15 cellular contexts compared by ENCODE assay signal in genomic region chr2:10568721-10569432, GRCh38.
"Had no signal": no experiment of that assay in that cellular context is flagged by ENCODE, and none has a peak within 500 bp of the region (broad histone marks: within the 10 kb centered on the region; RNA-seq: fewer than 3 reads in every experiment).

No MANE protein-coding gene starts in this region.

- H2AFZ ChIP-seq: neural progenitor cell, parathyroid adenoma had no signal

- H3K9ac ChIP-seq: neural progenitor cell, parathyroid adenoma had no signal

- H3K27ac Mint-ChIP-seq: activated CD4-positive, alpha-beta memory T cell treated with anti-CD3 and anti-CD28 coated beads, Interleukin-2, amount 10 ng/mL, durations not matched to agents 7 days and 5 days; activated CD4-positive, alpha-beta T cell treated with anti-CD3 and anti-CD28 coated beads for 36 hours had no signal

- H3K36me3 ChIP-seq: neural progenitor cell, uterus had no signal

- H3K27ac ChIP-seq: foreskin keratinocyte, neural progenitor cell, parathyroid adenoma, thoracic aorta, uterus, VCaP had no signal

- H3K4me1 ChIP-seq: parathyroid adenoma, uterus had no signal

- H3K4me3 ChIP-seq: neural progenitor cell, thoracic aorta, uterus had no signal

- H3K4me3 Mint-ChIP-seq: activated CD4-positive, alpha-beta memory T cell treated with anti-CD3 and anti-CD28 coated beads, Interleukin-2, amount 10 ng/mL, durations not matched to agents 7 days and 5 days; activated CD4-positive, alpha-beta T cell treated with anti-CD3 and anti-CD28 coated beads for 36 hours; brain; neural progenitor cell; stimulated activated naive CD8-positive, alpha-beta T cell treated with anti-CD3 and anti-CD28 coated beads, Interleukin-15, amount 100 ng/mL, for 72 hours had no signal

- H3K9me3 Mint-ChIP-seq: activated CD4-positive, alpha-beta memory T cell treated with anti-CD3 and anti-CD28 coated beads, Interleukin-2, amount 10 ng/mL, durations not matched to agents 7 days and 5 days; neural progenitor cell; stimulated activated naive CD8-positive, alpha-beta T cell treated with anti-CD3 and anti-CD28 coated beads, Interleukin-15, amount 100 ng/mL, for 72 hours had no signal

- ATAC-seq: activated CD4-positive, alpha-beta T cell treated with anti-CD3 and anti-CD28 coated beads for 36 hours; foreskin keratinocyte; stimulated activated naive CD8-positive, alpha-beta T cell treated with anti-CD3 and anti-CD28 coated beads, Interleukin-15, amount 100 ng/mL, for 72 hours had no signal

- H3K27me3 ChIP-seq: foreskin keratinocyte, neural progenitor cell, uterus had no signal

- H3K79me2 ChIP-seq: parathyroid adenoma had no signal

- H3K4me1 Mint-ChIP-seq: activated CD4-positive, alpha-beta T cell treated with anti-CD3 and anti-CD28 coated beads for 36 hours; stimulated activated naive CD8-positive, alpha-beta T cell treated with anti-CD3 and anti-CD28 coated beads, Interleukin-15, amount 100 ng/mL, for 72 hours had no signal

- H3K27me3 Mint-ChIP-seq: activated CD4-positive, alpha-beta memory T cell treated with anti-CD3 and anti-CD28 coated beads, Interleukin-2, amount 10 ng/mL, durations not matched to agents 7 days and 5 days; activated CD4-positive, alpha-beta T cell treated with anti-CD3 and anti-CD28 coated beads for 36 hours; brain; stimulated activated naive CD8-positive, alpha-beta T cell treated with anti-CD3 and anti-CD28 coated beads, Interleukin-15, amount 100 ng/mL, for 72 hours had no signal

- H3K9me3 ChIP-seq: thoracic aorta, uterus had no signal

- DNase-seq: activated CD4-positive, alpha-beta memory T cell treated with anti-CD3 and anti-CD28 coated beads, Interleukin-2, amount 10 ng/mL, durations not matched to agents 7 days and 5 days; activated CD4-positive, alpha-beta T cell treated with anti-CD3 and anti-CD28 coated beads for 36 hours; activated naive CD4-positive, alpha-beta T cell treated with anti-CD3 and anti-CD28 coated beads, Interleukin-2, amount 50 U/mL, for 16 hours; amniotic stem cell; cerebellar nuclear complex; foreskin keratinocyte; stimulated activated CD4-positive, alpha-beta T cell treated with anti-CD3 and anti-CD28 coated beads, Interleukin-15, amount 100 ng/mL, for 24 hours; stimulated activated CD4-positive, alpha-beta T cell treated with anti-CD3 and anti-CD28 coated beads, Interleukin-4, amount 100 ng/mL, for 24 hours; stimulated activated naive CD8-positive, alpha-beta T cell treated with anti-CD3 and anti-CD28 coated beads, Interleukin-15, amount 100 ng/mL, for 72 hours; uterus had no signal
